Comparison of ENCODE assay signal across 25 cellular contexts in the genomic region with DNA sequence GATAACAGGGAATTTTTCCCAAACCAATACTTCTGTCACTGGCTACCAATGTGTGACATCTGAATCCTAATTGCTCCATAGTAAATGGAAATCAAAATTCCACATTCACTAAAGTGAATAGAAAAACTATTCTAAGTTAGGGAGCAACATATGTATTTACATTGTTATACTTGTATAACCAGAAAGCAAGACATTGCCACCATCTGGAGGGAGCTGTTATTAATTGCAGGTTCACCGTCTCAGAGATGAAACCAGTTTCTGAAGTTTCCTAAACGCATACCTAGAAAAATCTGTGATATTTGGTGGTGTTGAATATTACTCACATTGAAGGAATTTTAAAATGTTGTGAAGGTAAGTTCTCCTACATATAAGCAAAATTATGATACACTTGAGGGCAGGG.
DNase-seq lines count a peak whose midpoint lies in the region; ATAC-seq and TF ChIP-seq lines count a peak whose summit lies in the region.
"Had no signal": no experiment of that assay in that cellular context is flagged by ENCODE, and none has a peak within 500 bp of the region (broad histone marks: within the 10 kb centered on the region; RNA-seq: fewer than 3 reads in every experiment).

No MANE protein-coding gene starts in this region.

- DNase-seq in NCI-H1694 treated with DMSO at 0.1 percent for 48 hours (lab: John Stamatoyannopoulos, UW) (peak; percentile 4), NCI-H1694 (lab: John Stamatoyannopoulos, UW) (no peak), DND-41 (no peak), NB4 (ENCODE audit: low read depth) (peak; percentile 6), WERI-Rb-1 (peak; percentile 13), SKM-1 treated with dmso at 0.1 percent for 144 hours (lab: John Stamatoyannopoulos, UW; ENCODE audit: unreplicated experiment) (no peak)
- DNase-seq in stimulated activated CD4-positive, alpha-beta T cell treated with anti-CD3 and anti-CD28 coated beads, Interleukin-4, amount 100 ng/mL, for 24 hours: no peak
- DNase-seq: activated B cell treated with CpG ODN at 0.5 μM for 24 hours; activated CD4-positive, alpha-beta T cell treated with anti-CD3 and anti-CD28 coated beads, Interleukin-2, amount 50 U/mL, for 1 hour; activated naive CD4-positive, alpha-beta T cell; activated T-cell treated with anti-CD3 and anti-CD28 coated beads, Interleukin-2, amount 50 U/mL, for 48 hours; body of pancreas; CD8-positive, alpha-beta T cell; DMS79; gastrocnemius medialis; IMR-90; left cardiac atrium; NCI-H2081 treated with DMSO at 0.1 percent for 48 hours; NCI-H510A; small intestine; stomach; T1000; thyroid gland had no signal

- no peak for TF ChIP-seq POLR2A in NB4 (IDR thresholded peaks at IDR 0.05; ENCODE audit: extremely low read depth, insufficient read length)

- H3K36me3 ChIP-seq in DND-41 (ENCODE audit: insufficient read depth, low read length): no peaks in the 10 kb centered on the region
- no peaks in the 10 kb centered on the region for H3K36me3 ChIP-seq in WERI-Rb-1
- H3K36me3 ChIP-seq: gastrocnemius medialis, stomach, thyroid gland had no signal

- TF ChIP-seq CTCF in DND-41 (IDR thresholded peaks at IDR 0.05; ENCODE audit: borderline replicate concordance, extremely low read depth, low read length, poor library complexity, severe bottlenecking) (peak; percentile 11), NB4 (IDR thresholded peaks at IDR 0.05; ENCODE audit: low read depth, low read length) (no peak), WERI-Rb-1 (IDR thresholded peaks at IDR 0.05; ENCODE audit: low read depth, low read length) (0 out of 2 replicates have a peak, but pooled peaks have one; percentile 8)

- H3K4me2 ChIP-seq in DND-41 (ENCODE audit: insufficient read depth, low read length): no peak overlapping the region

- no peak overlapping the region for H3K4me3 ChIP-seq in DND-41 (ENCODE audit: low read depth in 1 of 2, low read length in 2 of 2)
- H3K4me3 ChIP-seq in NB4 (ENCODE audit: low read depth, low read length): no peak overlapping the region
- H3K4me3 ChIP-seq in WERI-Rb-1 (ENCODE audit: low read depth, low read length): no peak overlapping the region
- H3K4me3 ChIP-seq: body of pancreas, gastrocnemius medialis, stomach, thyroid gland had no signal

- no peaks in the 10 kb centered on the region for H3K27me3 ChIP-seq in DND-41 (ENCODE audit: insufficient read depth, low read length, poor library complexity)
- no peaks in the 10 kb centered on the region for H3K27me3 ChIP-seq in WERI-Rb-1 (ENCODE audit: insufficient read depth, low read depth, severe bottlenecking)
- H3K27me3 ChIP-seq: body of pancreas, gastrocnemius medialis, stomach, thyroid gland had no signal

- H3K9me3 ChIP-seq in DND-41 (ENCODE audit: insufficient read depth, low read length, severe bottlenecking) (no peaks in the 10 kb centered on the region), WERI-Rb-1 (ENCODE audit: severe bottlenecking) (no peaks in the 10 kb centered on the region)
- H3K9me3 ChIP-seq: body of pancreas, gastrocnemius medialis, thyroid gland had no signal

- no peaks in the 10 kb centered on the region for H3K4me1 ChIP-seq in DND-41 (ENCODE audit: insufficient read depth, low read length)
- H3K4me1 ChIP-seq: body of pancreas, gastrocnemius medialis, parathyroid adenoma, stomach, thyroid gland had no signal

- H3K27ac ChIP-seq in DND-41 (ENCODE audit: low read length) (no peak overlapping the region), WERI-Rb-1 (no peak overlapping the region)
- H3K27ac ChIP-seq: body of pancreas, gastrocnemius medialis, parathyroid adenoma, stomach, thyroid gland had no signal

- no peaks in the 10 kb centered on the region for H4K20me1 ChIP-seq in DND-41 (ENCODE audit: insufficient read depth, low read length)

- no peak for ATAC-seq in DND-41 (ENCODE audit: insufficient read depth, low read depth)
- ATAC-seq in GM21529 (IDR thresholded peaks at IDR 0.05; ENCODE audit: unreplicated experiment): no peak
- ATAC-seq: body of pancreas; CD8-positive, alpha-beta T cell; gastrocnemius medialis; left cardiac atrium had no signal

- no peaks in the 10 kb centered on the region for H3K79me2 ChIP-seq in DND-41 (ENCODE audit: insufficient read depth, low read length)
- H3K79me2 ChIP-seq: parathyroid adenoma had no signal

- H3K9ac ChIP-seq in DND-41 (ENCODE audit: low read depth, low read length): no peak overlapping the region
- H3K9ac ChIP-seq: parathyroid adenoma had no signal

- H2AFZ ChIP-seq in DND-41 (ENCODE audit: low read depth, low read length): no peak overlapping the region
- H2AFZ ChIP-seq: parathyroid adenoma had no signal

Comparison
In these comparisons a context has a peak if more than half of its experiments do, and no peak if none do; other contexts are left out.
1. DNase-seq: peak in NCI-H1694 treated with DMSO at 0.1 percent for 48 hours (single experiment), NB4 (single experiment) and WERI-Rb-1 (single experiment); none in NCI-H1694 (single experiment), DND-41 (single experiment), stimulated activated CD4-positive, alpha-beta T cell treated with anti-CD3 and anti-CD28 coated beads, Interleukin-4, amount 100 ng/mL, for 24 hours (single experiment) and SKM-1 treated with dmso at 0.1 percent for 144 hours (single experiment).